Comparison of ENCODE assay signal across 8 cellular contexts in genomic region chr5:32174011-32174866, GRCh38. TPM values are rescaled to one million over a fixed set of nuclear protein-coding genes. Genes with fewer than 3 reads are reported as not detected.
DNase-seq lines count a peak whose midpoint lies in the region; ATAC-seq and TF ChIP-seq lines count a peak whose summit lies in the region.

Gene GOLPH3 (minus strand): TSS chr5:32174319. CDS start chr5:32174034, 285 bp downstream.

- TF ChIP-seq CTCF in GM13976 (IDR thresholded peaks at IDR 0.05; ENCODE audit: borderline replicate concordance, control extremely low read depth, extremely low read depth, insufficient read depth, missing control alignments) (no peak), type B pancreatic cell (conservative IDR thresholded peaks at IDR 0.05) (peak; percentile 46)

- no peaks in the 10 kb centered on the region for H3K9me3 Mint-ChIP-seq in type B pancreatic cell

- peak within 1 kb of the TSS; percentile 99 for H3K27ac Mint-ChIP-seq in type B pancreatic cell

- H3K36me3 Mint-ChIP-seq in type B pancreatic cell: peaks cover 29% of the 10 kb centered on the region

- H3K4me3 ChIP-seq in adipocyte (ENCODE audit: low read length): peak within 1 kb of the TSS; percentile 98

- peaks cover 32% of the 10 kb centered on the region for H3K4me1 ChIP-seq in adipocyte (ENCODE audit: control insufficient read depth, insufficient read depth, low read length)

- in situ Hi-C loops in GM13976 (cut with MboI; ENCODE audit: low sequenced_read_pairs, unreplicated experiment): no loop called here

- peak within 1 kb of the TSS; percentile 100 for H3K4me3 Mint-ChIP-seq in type B pancreatic cell

- ATAC-seq in HG02852 (IDR thresholded peaks at IDR 0.05; ENCODE audit: unreplicated experiment): peak; percentile 79

- H3K36me3 ChIP-seq in adipocyte (ENCODE audit: control insufficient read depth, insufficient read depth, low read length, severe bottlenecking): peaks cover 24% of the 10 kb centered on the region

- no peaks in the 10 kb centered on the region for H3K27me3 ChIP-seq in adipocyte (replicated peaks; ENCODE audit: control insufficient read depth, insufficient read depth, low read length)

- no peaks in the 10 kb centered on the region for H3K27me3 Mint-ChIP-seq in type B pancreatic cell

- peaks cover 24% of the 10 kb centered on the region for H3K4me1 Mint-ChIP-seq in type B pancreatic cell (ENCODE audit: unreplicated experiment)

- DNase-seq in GM13976 (ENCODE audit: low spot score) (peak; percentile 94), NCI-H1436 treated with DMSO at 0.1 percent for 48 hours (lab: John Stamatoyannopoulos, UW) (peak; percentile 29), T follicular helper cell (ENCODE audit: low read depth) (peak; percentile 86), adipocyte (ENCODE audit: low read depth) (peak; percentile 97), cardiac septum (ENCODE audit: low spot score) (peak; percentile 97), posterior cingulate gyrus (peak; percentile 86 to 98 (median 90)), type B pancreatic cell (ENCODE audit: extremely low spot score, unreplicated experiment) (peak; percentile 95)

- intact Hi-C loops in cardiac septum (cut with DNase I) (loop anchor here (2.0 to 5.0 kb wide), 4 partner anchors 19 to 413 kb away; partner anchors contain the start of genes MTMR12 and SUB1), posterior cingulate gyrus (cut with DNase I) (loop anchor here (5.0 to 10.0 kb wide), 4 partner anchors 58 to 411 kb away; partner anchors contain the start of genes SUB1 and ZFR)

- H3K9ac ChIP-seq in adipocyte (ENCODE audit: low read length): peak within 1 kb of the TSS; percentile 100

- no peaks in the 10 kb centered on the region for H3K9me3 ChIP-seq in adipocyte (ENCODE audit: control insufficient read depth, low read length)

RNA-seq across cellular contexts. Expression of gene GOLPH3, which starts in this region (rescaled TPM):
- total RNA-seq in cardiac septum (52.0 TPM), type B pancreatic cell (ENCODE audit: low replicate concordance) (72.9 and 102 TPM in 2 replicates)

Comparison
In these comparisons a context has a peak if more than half of its experiments do, and no peak if none do; other contexts are left out.
1. Peak in every context shown above with its lines: DNase-seq, ATAC-seq and H3K4me3 ChIP-seq.
2. DNase-seq: peak in every context shown above with its lines; median percentile 97 in adipocyte; 97 in cardiac septum; 95 in type B pancreatic cell; 94 in GM13976; 90 in posterior cingulate gyrus; 86 in T follicular helper cell; 29 in NCI-H1436 treated with DMSO at 0.1 percent for 48 hours.